ENCODE assay signal across 14 cellular contexts in the genomic region with DNA sequence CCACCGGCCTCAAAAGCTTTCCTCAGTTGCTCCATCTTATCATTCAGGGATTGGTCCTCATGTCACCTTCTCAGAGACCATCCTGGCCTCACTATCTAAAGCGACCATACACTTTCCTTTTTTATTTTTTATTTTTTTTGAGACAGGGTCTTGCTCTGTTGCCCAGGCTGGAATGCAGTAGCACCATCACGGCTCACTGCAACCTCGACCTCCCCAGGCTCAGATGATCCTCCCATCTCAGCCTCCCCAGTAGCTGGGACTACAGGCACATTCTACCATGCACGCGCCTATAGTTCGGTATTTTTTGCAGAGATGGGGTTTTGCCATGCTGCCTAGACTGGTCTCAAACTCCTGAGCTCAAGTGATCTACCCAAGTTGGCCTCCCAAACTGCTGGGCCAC.
"Had no signal": no experiment of that assay in that cellular context is flagged by ENCODE, and none has a peak within 500 bp of the region (broad histone marks: within the 10 kb centered on the region; RNA-seq: fewer than 3 reads in every experiment).

No MANE protein-coding gene starts in this region.

- ATAC-seq: activated naive CD4-positive, alpha-beta T cell treated with anti-CD3 and anti-CD28 coated beads, Interleukin-2, amount 50 U/mL, for 72 hours; esophagus mucosa; stimulated activated naive B cell treated with anti-CD40 and anti-IgM and Interleukin-4, amounts not matched to agents 10 μg/mL and 1 μg/mL and 100 μg/mL, for 72 hours had no signal

- H3K27ac ChIP-seq: colonic mucosa, suprapubic skin had no signal

- H3K27me3 ChIP-seq: colonic mucosa, suprapubic skin had no signal

- DNase-seq: activated CD4-positive, alpha-beta T cell treated with anti-CD3 and anti-CD28 coated beads for 4 hours; activated CD8-positive, alpha-beta memory T cell treated with anti-CD3 and anti-CD28 coated beads for 24 hours; activated effector memory CD4-positive, alpha-beta T cell treated with Interleukin-2 at 50 U/mL for 16 hours; colonic mucosa; islet precursor cell; mammary epithelial cell; retina; stimulated activated CD4-positive, alpha-beta T cell treated with anti-CD3 and anti-CD28 coated beads, Interleukin-2, amount 100 ng/mL, for 48 hours; stimulated activated naive B cell treated with anti-CD40 and anti-IgM and Interleukin-4, amounts not matched to agents 10 μg/mL and 1 μg/mL and 100 μg/mL, for 72 hours; T-helper 1 cell had no signal

- H3K4me3 Mint-ChIP-seq: stimulated activated naive B cell treated with anti-CD40 and anti-IgM and Interleukin-4, amounts not matched to agents 10 μg/mL and 1 μg/mL and 100 μg/mL, for 72 hours had no signal

- H3K27me3 Mint-ChIP-seq: stimulated activated naive B cell treated with anti-CD40 and anti-IgM and Interleukin-4, amounts not matched to agents 10 μg/mL and 1 μg/mL and 100 μg/mL, for 72 hours; type B pancreatic cell had no signal

- H3K9me3 ChIP-seq: colonic mucosa, suprapubic skin had no signal

- H3K27ac Mint-ChIP-seq: stimulated activated naive B cell treated with anti-CD40 and anti-IgM and Interleukin-4, amounts not matched to agents 10 μg/mL and 1 μg/mL and 100 μg/mL, for 72 hours had no signal

- H3K9me3 Mint-ChIP-seq: activated naive CD4-positive, alpha-beta T cell treated with anti-CD3 and anti-CD28 coated beads, Interleukin-2, amount 50 U/mL, for 72 hours had no signal
